1 cellular context compared by ENCODE assay signal in genomic region chr1:7469255-7469938, GRCh38.
TF ChIP-seq lines count a peak whose summit lies in the region.

No MANE protein-coding gene starts in this region.

TF ChIP-seq in HEK293, 187 proteins besides CTCF, POLR2A, EP300 and RAD21 (continued from another document):
- TF ChIP-seq ZNF449 (tag by site-specific recombination; IDR thresholded peaks at IDR 0.05) (peak; percentile 87), KLF1 (tag by site-specific recombination; IDR thresholded peaks at IDR 0.05) (0 out of 2 replicates have a peak, but pooled peaks have one; percentile 28), HIC1 (tag by site-specific recombination; IDR thresholded peaks at IDR 0.05) (peak; percentile 22; the same call in 1 of the 2 replicates)
